In genomic region chr10:43078986-43079273, GRCh38 we compare ENCODE assay signal across 1 cellular context.
TF ChIP-seq lines count a peak whose summit lies in the region.

No MANE protein-coding gene starts in this region.

TF ChIP-seq in H1, 55 proteins besides CTCF, POLR2A, EP300 and RAD21:
- no peak for TF ChIP-seq TAF7 (optimal IDR thresholded peaks at IDR 0.05; ENCODE audit: borderline replicate concordance, low read depth, low read length)
- no peak for TF ChIP-seq MAFK (IDR thresholded peaks at IDR 0.05; ENCODE audit: low read depth, low read length)
- TF ChIP-seq CHD7 (IDR thresholded peaks at IDR 0.05; ENCODE audit: insufficient replicate concordance, low read length), result no peak
- no peak for TF ChIP-seq EGR1 (IDR thresholded peaks at IDR 0.05; ENCODE audit: borderline replicate concordance, low read depth, low read length)
- TF ChIP-seq EZH2 (IDR thresholded peaks at IDR 0.05; ENCODE audit: low read depth, low read length, severe bottlenecking), result no peak
- TF ChIP-seq KDM5A (IDR thresholded peaks at IDR 0.05; ENCODE audit: low read length), result no peak
- TF ChIP-seq SRF (IDR thresholded peaks at IDR 0.05; ENCODE audit: low read depth, low read length), result no peak
- no peak for TF ChIP-seq POLR2AphosphoS5 (IDR thresholded peaks at IDR 0.05; ENCODE audit: low read depth, low read length)
- TF ChIP-seq, protein P1, sequence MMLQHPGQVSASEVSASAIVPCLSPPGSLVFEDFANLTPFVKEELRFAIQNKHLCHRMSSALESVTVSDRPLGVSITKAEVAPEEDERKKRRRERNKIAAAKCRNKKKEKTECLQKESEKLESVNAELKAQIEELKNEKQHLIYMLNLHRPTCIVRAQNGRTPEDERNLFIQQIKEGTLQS (IDR thresholded peaks at IDR 0.05; ENCODE audit: insufficient read depth, low read depth, low read length), result no peak
- no peak for TF ChIP-seq ASH2L (IDR thresholded peaks at IDR 0.05; ENCODE audit: low read length)
- TF ChIP-seq TEAD4 (IDR thresholded peaks at IDR 0.05; ENCODE audit: low read depth, low read length), result no peak
- no peak for TF ChIP-seq BRCA1 (IDR thresholded peaks at IDR 0.05; ENCODE audit: low read depth, low read length)
- no peak for TF ChIP-seq RXRA (IDR thresholded peaks at IDR 0.05; ENCODE audit: insufficient read depth, low read depth, low read length)
TF ChIP-seq in H1: peak in this region for 0.
